ENCODE assay signal across 1 cellular context in genomic region chr2:190319557-190320498, GRCh38.
TF ChIP-seq lines count a peak whose summit lies in the region.

A gene with protein sequence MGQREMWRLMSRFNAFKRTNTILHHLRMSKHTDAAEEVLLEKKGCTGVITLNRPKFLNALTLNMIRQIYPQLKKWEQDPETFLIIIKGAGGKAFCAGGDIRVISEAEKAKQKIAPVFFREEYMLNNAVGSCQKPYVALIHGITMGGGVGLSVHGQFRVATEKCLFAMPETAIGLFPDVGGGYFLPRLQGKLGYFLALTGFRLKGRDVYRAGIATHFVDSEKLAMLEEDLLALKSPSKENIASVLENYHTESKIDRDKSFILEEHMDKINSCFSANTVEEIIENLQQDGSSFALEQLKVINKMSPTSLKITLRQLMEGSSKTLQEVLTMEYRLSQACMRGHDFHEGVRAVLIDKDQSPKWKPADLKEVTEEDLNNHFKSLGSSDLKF (minus strand): TSS chr2:190319826. CDS start chr2:190319750, 76 bp downstream.

TF ChIP-seq in HepG2, 621 proteins besides CTCF, POLR2A, EP300 and RAD21 (continued from another document and continues in another):
- TF ChIP-seq CERS6 (CRISPR knock-in tag; IDR thresholded peaks at IDR 0.05): no peak
- TF ChIP-seq ZNF20 (CRISPR knock-in tag; IDR thresholded peaks at IDR 0.05): no peak
- TF ChIP-seq GTF2F1 (IDR thresholded peaks at IDR 0.05; ENCODE audit: low read length): no peak
- peak; percentile 84 for TF ChIP-seq HNRNPK (IDR thresholded peaks at IDR 0.05; ENCODE audit: low read depth, low read length, poor library complexity, severe bottlenecking)
- TF ChIP-seq KDM1A (CRISPR knock-in tag; IDR thresholded peaks at IDR 0.05): no peak
- no peak for TF ChIP-seq TRIM22 (IDR thresholded peaks at IDR 0.05)
- TF ChIP-seq, protein P1, sequence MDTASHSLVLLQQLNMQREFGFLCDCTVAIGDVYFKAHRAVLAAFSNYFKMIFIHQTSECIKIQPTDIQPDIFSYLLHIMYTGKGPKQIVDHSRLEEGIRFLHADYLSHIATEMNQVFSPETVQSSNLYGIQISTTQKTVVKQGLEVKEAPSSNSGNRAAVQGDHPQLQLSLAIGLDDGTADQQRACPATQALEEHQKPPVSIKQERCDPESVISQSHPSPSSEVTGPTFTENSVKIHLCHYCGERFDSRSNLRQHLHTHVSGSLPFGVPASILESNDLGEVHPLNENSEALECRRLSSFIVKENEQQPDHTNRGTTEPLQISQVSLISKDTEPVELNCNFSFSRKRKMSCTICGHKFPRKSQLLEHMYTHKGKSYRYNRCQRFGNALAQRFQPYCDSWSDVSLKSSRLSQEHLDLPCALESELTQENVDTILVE (CRISPR knock-in tag; IDR thresholded peaks at IDR 0.05): peak; percentile 98
- TF ChIP-seq HHEX (CRISPR knock-in tag; IDR thresholded peaks at IDR 0.05): no peak
- TF ChIP-seq, protein P2, sequence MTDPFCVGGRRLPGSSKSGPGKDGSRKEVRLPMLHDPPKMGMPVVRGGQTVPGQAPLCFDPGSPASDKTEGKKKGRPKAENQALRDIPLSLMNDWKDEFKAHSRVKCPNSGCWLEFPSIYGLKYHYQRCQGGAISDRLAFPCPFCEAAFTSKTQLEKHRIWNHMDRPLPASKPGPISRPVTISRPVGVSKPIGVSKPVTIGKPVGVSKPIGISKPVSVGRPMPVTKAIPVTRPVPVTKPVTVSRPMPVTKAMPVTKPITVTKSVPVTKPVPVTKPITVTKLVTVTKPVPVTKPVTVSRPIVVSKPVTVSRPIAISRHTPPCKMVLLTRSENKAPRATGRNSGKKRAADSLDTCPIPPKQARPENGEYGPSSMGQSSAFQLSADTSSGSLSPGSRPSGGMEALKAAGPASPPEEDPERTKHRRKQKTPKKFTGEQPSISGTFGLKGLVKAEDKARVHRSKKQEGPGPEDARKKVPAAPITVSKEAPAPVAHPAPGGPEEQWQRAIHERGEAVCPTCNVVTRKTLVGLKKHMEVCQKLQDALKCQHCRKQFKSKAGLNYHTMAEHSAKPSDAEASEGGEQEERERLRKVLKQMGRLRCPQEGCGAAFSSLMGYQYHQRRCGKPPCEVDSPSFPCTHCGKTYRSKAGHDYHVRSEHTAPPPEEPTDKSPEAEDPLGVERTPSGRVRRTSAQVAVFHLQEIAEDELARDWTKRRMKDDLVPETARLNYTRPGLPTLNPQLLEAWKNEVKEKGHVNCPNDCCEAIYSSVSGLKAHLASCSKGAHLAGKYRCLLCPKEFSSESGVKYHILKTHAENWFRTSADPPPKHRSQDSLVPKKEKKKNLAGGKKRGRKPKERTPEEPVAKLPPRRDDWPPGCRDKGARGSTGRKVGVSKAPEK (CRISPR knock-in tag; IDR thresholded peaks at IDR 0.05; ENCODE audit: borderline replicate concordance): peak; percentile 84; the same call in 1 of the 2 replicates
- TF ChIP-seq ZNF616 (CRISPR knock-in tag; IDR thresholded peaks at IDR 0.05; ENCODE audit: low read depth): no peak
- no peak for TF ChIP-seq ZNF468 (CRISPR knock-in tag; IDR thresholded peaks at IDR 0.05)
- TF ChIP-seq PAWR (CRISPR knock-in tag; IDR thresholded peaks at IDR 0.05; ENCODE audit: borderline replicate concordance): no peak; the same call in 1 of the 2 replicates
- no peak for TF ChIP-seq TMF1 (CRISPR knock-in tag; IDR thresholded peaks at IDR 0.05; ENCODE audit: low read depth)
- peak; percentile 93 for TF ChIP-seq MEIS1 (CRISPR knock-in tag; IDR thresholded peaks at IDR 0.05; ENCODE audit: borderline replicate concordance)
- TF ChIP-seq PCBP2 (optimal IDR thresholded peaks at IDR 0.05; ENCODE audit: low read depth, low read length, poor library complexity, severe bottlenecking): no peak
- TF ChIP-seq ZSCAN30 (CRISPR knock-in tag; IDR thresholded peaks at IDR 0.05): no peak
- peak; percentile 20; the same call in 1 of the 2 replicates for TF ChIP-seq GATA4 (IDR thresholded peaks at IDR 0.05; ENCODE audit: borderline replicate concordance, low read depth)
- TF ChIP-seq POGK (CRISPR knock-in tag; conservative IDR thresholded peaks at IDR 0.05): peak; percentile 55; the same call in 1 of the 2 replicates
- peak; percentile 18 for TF ChIP-seq IKZF4 (CRISPR knock-in tag; IDR thresholded peaks at IDR 0.05; ENCODE audit: borderline replicate concordance, low read depth, not compliant biosample characterization)
- no peak for TF ChIP-seq ZNF746 (CRISPR knock-in tag; IDR thresholded peaks at IDR 0.05)
- peak; percentile 70; the same call in 1 of the 2 replicates for TF ChIP-seq ZNF749 (CRISPR knock-in tag; IDR thresholded peaks at IDR 0.05; ENCODE audit: borderline replicate concordance)
- TF ChIP-seq SMC3 (IDR thresholded peaks at IDR 0.05; ENCODE audit: low read length): peak; percentile 71; the same call in 1 of the 2 replicates
- peak; percentile 96 for TF ChIP-seq TOPORS (CRISPR knock-in tag; IDR thresholded peaks at IDR 0.05)
- TF ChIP-seq ZHX1 (CRISPR knock-in tag; IDR thresholded peaks at IDR 0.05; ENCODE audit: low read depth): peak; percentile 81; the same call in 1 of the 2 replicates
- no peak for TF ChIP-seq ZNF296 (CRISPR knock-in tag; conservative IDR thresholded peaks at IDR 0.05)
- TF ChIP-seq KDM5B (CRISPR knock-in tag; IDR thresholded peaks at IDR 0.05; ENCODE audit: borderline replicate concordance): peak; percentile 96
- TF ChIP-seq PAXIP1 (CRISPR knock-in tag; conservative IDR thresholded peaks at IDR 0.05): peak; percentile 73
- TF ChIP-seq HNRNPUL1 (IDR thresholded peaks at IDR 0.05; ENCODE audit: low read depth, low read length): no peak
- peak; percentile 34; the same call in 1 of the 2 replicates for TF ChIP-seq FOXJ3 (CRISPR knock-in tag; IDR thresholded peaks at IDR 0.05; ENCODE audit: borderline replicate concordance)
- peak; percentile 87 for TF ChIP-seq PHF5A (CRISPR knock-in tag; IDR thresholded peaks at IDR 0.05; ENCODE audit: low read depth, unreplicated experiment)
- no peak for TF ChIP-seq ZBTB1 (CRISPR knock-in tag; IDR thresholded peaks at IDR 0.05; ENCODE audit: borderline replicate concordance)
- no peak for TF ChIP-seq ZBTB49 (CRISPR knock-in tag; IDR thresholded peaks at IDR 0.05; ENCODE audit: borderline replicate concordance)
- peak; percentile 90; the same call in 1 of the 2 replicates for TF ChIP-seq THAP9 (CRISPR knock-in tag; IDR thresholded peaks at IDR 0.05; ENCODE audit: borderline replicate concordance)
- TF ChIP-seq BRD4 (CRISPR knock-in tag; IDR thresholded peaks at IDR 0.05): peak; percentile 46; the same call in 1 of the 2 replicates
- peak; percentile 92; the same call in 1 of the 2 replicates for TF ChIP-seq ZNF34 (CRISPR knock-in tag; IDR thresholded peaks at IDR 0.05; ENCODE audit: borderline replicate concordance)
